1 cellular context compared by ENCODE assay signal in the genomic region with DNA sequence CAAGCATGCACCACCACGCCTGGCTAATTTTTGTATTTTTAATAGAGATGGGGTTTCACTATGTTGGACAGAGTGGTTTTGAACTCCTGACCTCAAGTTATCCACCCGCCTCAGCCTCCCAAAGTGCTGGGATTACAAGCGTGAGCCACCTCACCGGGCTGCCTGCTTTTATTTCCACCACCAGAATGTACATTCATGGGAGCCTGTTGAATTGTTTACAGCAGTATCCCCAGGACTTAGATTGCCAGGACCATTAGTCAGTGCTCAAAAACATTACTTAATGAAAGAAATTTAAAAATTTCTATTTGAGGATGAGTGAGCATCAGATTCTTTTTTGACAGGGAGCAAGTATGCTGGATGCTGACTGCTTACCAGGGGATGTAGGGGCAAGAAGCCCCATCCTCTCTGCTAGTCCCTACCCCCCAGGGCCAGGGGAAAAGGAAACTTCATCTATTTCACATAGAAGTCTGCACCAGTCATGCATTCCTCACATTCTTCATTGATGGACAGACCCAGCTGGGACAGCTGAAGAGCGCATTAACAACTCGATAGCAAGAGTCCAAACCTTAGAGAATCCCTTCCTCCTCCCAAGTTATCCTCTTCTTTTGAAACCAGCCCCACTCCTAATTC.
TF ChIP-seq lines count a peak whose summit lies in the region.

No MANE protein-coding gene starts in this region.

TF ChIP-seq in IMR-90, 13 proteins besides CTCF, POLR2A, EP300 and RAD21 (continued from another document):
- TF ChIP-seq USF2 (IDR thresholded peaks at IDR 0.05; ENCODE audit: low read depth, low read length) (no peak), NFE2L2 (IDR thresholded peaks at IDR 0.05; ENCODE audit: low read depth, low read length) (no peak), MAZ (IDR thresholded peaks at IDR 0.05; ENCODE audit: borderline replicate concordance, low read depth, low read length) (no peak; the same call in 1 of the 2 replicates), MXI1 (IDR thresholded peaks at IDR 0.05; ENCODE audit: borderline replicate concordance, low read depth, low read length) (no peak), FOS (IDR thresholded peaks at IDR 0.05; ENCODE audit: low read depth, low read length) (no peak), RFX5 (IDR thresholded peaks at IDR 0.05; ENCODE audit: low read depth, low read length) (no peak), RCOR1 (IDR thresholded peaks at IDR 0.05; ENCODE audit: insufficient replicate concordance, low read length) (no peak), CEBPB (IDR thresholded peaks at IDR 0.05; ENCODE audit: low read depth, low read length) (no peak), BHLHE40 (IDR thresholded peaks at IDR 0.05; ENCODE audit: low read depth, low read length) (no peak), CHD1 (IDR thresholded peaks at IDR 0.05; ENCODE audit: low read depth, low read length) (no peak), SMC3 (IDR thresholded peaks at IDR 0.05; ENCODE audit: low read depth, low read length) (no peak)
- TF ChIP-seq, protein P1, sequence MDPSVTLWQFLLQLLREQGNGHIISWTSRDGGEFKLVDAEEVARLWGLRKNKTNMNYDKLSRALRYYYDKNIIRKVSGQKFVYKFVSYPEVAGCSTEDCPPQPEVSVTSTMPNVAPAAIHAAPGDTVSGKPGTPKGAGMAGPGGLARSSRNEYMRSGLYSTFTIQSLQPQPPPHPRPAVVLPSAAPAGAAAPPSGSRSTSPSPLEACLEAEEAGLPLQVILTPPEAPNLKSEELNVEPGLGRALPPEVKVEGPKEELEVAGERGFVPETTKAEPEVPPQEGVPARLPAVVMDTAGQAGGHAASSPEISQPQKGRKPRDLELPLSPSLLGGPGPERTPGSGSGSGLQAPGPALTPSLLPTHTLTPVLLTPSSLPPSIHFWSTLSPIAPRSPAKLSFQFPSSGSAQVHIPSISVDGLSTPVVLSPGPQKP (IDR thresholded peaks at IDR 0.05; ENCODE audit: borderline replicate concordance, low read depth, low read length): no peak
